Comparison of ENCODE assay signal across 8 cellular contexts in the genomic region with DNA sequence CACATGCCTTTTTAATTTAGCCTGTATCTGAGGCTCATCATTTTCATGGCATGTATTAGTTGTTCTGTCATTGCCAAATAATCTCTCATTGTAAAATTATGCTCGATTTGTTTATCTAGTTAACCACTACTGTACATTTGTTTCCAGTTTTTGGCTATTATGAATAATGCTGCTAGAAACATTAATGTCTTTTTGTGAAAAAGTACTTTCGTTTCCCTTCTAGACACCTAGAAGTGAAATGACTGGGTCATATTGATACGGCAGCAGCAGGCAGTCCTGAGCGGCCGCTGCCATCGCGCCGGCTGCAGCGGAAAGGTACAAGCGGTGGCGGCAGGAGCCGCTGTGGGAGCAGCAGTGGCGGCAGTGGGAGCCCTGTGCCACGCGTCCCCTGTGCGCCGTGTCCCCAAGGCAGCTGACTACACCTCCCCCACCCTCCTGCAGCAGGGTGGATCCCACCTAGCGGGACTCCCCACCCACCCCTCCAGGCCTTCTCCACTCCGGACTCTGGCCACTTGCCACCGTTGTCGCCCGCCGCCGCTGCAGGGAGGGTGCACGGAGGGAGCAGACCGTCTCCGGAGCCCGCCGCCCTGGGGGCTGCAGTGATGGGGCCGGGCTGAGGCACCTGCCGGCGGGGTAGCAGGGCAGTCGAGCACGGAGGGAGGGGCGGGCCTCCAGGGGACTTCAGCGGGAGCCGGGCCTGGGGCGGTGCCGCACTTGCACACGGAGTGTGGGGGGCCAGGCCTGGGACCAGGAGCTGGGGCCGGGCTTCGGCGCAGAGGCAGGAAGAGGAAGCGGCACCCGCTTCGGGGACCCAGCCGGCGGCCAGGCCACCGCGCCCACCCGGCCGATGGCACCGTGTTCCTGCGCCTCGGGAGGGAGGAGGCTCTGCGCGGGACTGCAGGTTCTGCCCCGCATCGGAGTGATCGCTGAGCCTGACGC.
DNase-seq lines count a peak whose midpoint lies in the region; TF ChIP-seq lines count a peak whose summit lies in the region.

No MANE protein-coding gene starts in this region.

- no peak overlapping the region for H3K27ac ChIP-seq in ovary

- TF ChIP-seq EP300 in ovary (IDR thresholded peaks at IDR 0.05) = no peak

- H3K36me3 ChIP-seq in H7 (replicated peaks; ENCODE audit: control insufficient read depth, insufficient read depth, low read length) (no peaks in the 10 kb centered on the region), ovary (no peaks in the 10 kb centered on the region)

- peaks cover 18% of the 10 kb centered on the region for H3K27me3 ChIP-seq in H7 (ENCODE audit: control insufficient read depth, insufficient read depth, low read length)
- H3K27me3 ChIP-seq in ovary = no peaks in the 10 kb centered on the region

- TF ChIP-seq POLR2A in ovary (IDR thresholded peaks at IDR 0.05) = no peak

- H3K4me1 Mint-ChIP-seq in activated naive CD4-positive, alpha-beta T cell treated with anti-CD3 and anti-CD28 coated beads for 36 hours (ENCODE audit: low read depth) = peaks cover 2% of the 10 kb centered on the region

- no peak overlapping the region for H3K27ac Mint-ChIP-seq in activated naive CD4-positive, alpha-beta T cell treated with anti-CD3 and anti-CD28 coated beads for 36 hours

- H3K9me3 ChIP-seq in ovary = peaks cover 0 to 2% of the 10 kb centered on the region in 2 donors

- peak overlapping the region; percentile 61 for H3K4me3 ChIP-seq in H7 (ENCODE audit: insufficient read depth, low read depth, low read length)
- H3K4me3 ChIP-seq in ovary = peak overlapping the region; percentile 14

- H3K9me3 Mint-ChIP-seq in activated naive CD4-positive, alpha-beta T cell treated with anti-CD3 and anti-CD28 coated beads for 36 hours = peaks cover 4% of the 10 kb centered on the region

- CTCF ChIA-PET in activated naive CD4-positive, alpha-beta T cell treated with anti-CD3 and anti-CD28 coated beads for 36 hours (lab: Charles Lee) = interaction anchor here (1.1 kb wide), 1 partner anchor 22 kb away, joined by 3 read pairs; no protein-coding TSS in a partner anchor

- intact Hi-C loops in activated naive CD4-positive, alpha-beta T cell treated with anti-CD3 and anti-CD28 coated beads for 36 hours (cut with micrococcal nuclease) = loop anchor here (1.0 kb wide), 1 partner anchor 61 kb away; no protein-coding TSS in a partner anchor
- intact Hi-C loops in ovary (cut with DNase I) = no loop called here

- no peaks in the 10 kb centered on the region for H3K4me1 ChIP-seq in ovary (ENCODE audit: insufficient read depth)

- TF ChIP-seq CTCF in ovary (IDR thresholded peaks at IDR 0.05) = no peak

- WGBS in ovary, 3 donors = 1 to 3% (median 1%) methylated on average over 37 to 61 of the region's 61 CpGs

- peaks cover 50% of the 10 kb centered on the region for H3K27me3 Mint-ChIP-seq in activated naive CD4-positive, alpha-beta T cell treated with anti-CD3 and anti-CD28 coated beads for 36 hours (ENCODE audit: low read depth)

- peak; percentile 41 for DNase-seq in activated naive CD4-positive, alpha-beta T cell treated with anti-CD3 and anti-CD28 coated beads for 36 hours
- no peak for DNase-seq in activated naive CD4-positive, alpha-beta T cell treated with anti-CD3 and anti-CD28 coated beads, Interleukin-2, amount 50 U/mL, for 16 hours
- DNase-seq in H7 (peak; percentile 83), NCI-H1092 (lab: John Stamatoyannopoulos, UW) (peak; percentile 62), glomerular visceral epithelial cell (ENCODE audit: extremely low spot score) (peak; percentile 30), ovary (peak in 1 of 5 donors; percentile 12), GF-D8 (lab: John Stamatoyannopoulos, UW) (no peak)
- peak; percentile 63 for DNase-seq in activated CD8-positive, alpha-beta memory T cell treated with anti-CD3 and anti-CD28 coated beads, Interleukin-2, amount 50 U/mL, for 48 hours

- H3K4me3 Mint-ChIP-seq in activated naive CD4-positive, alpha-beta T cell treated with anti-CD3 and anti-CD28 coated beads for 36 hours = peak overlapping the region; percentile 27

- no peaks in the 10 kb centered on the region for H3K36me3 Mint-ChIP-seq in activated naive CD4-positive, alpha-beta T cell treated with anti-CD3 and anti-CD28 coated beads for 36 hours (ENCODE audit: low read depth)

Comparison
In these comparisons a context has a peak if more than half of its experiments do, and no peak if none do; other contexts are left out.
1. DNase-seq: peak in activated naive CD4-positive, alpha-beta T cell treated with anti-CD3 and anti-CD28 coated beads for 36 hours (single experiment), H7 (single experiment), NCI-H1092 (single experiment), activated CD8-positive, alpha-beta memory T cell treated with anti-CD3 and anti-CD28 coated beads, Interleukin-2, amount 50 U/mL, for 48 hours (single experiment) and glomerular visceral epithelial cell (single experiment); none in activated naive CD4-positive, alpha-beta T cell treated with anti-CD3 and anti-CD28 coated beads, Interleukin-2, amount 50 U/mL, for 16 hours (single experiment) and GF-D8 (single experiment).